ENCODE assay signal across 1 cellular context in the genomic region with DNA sequence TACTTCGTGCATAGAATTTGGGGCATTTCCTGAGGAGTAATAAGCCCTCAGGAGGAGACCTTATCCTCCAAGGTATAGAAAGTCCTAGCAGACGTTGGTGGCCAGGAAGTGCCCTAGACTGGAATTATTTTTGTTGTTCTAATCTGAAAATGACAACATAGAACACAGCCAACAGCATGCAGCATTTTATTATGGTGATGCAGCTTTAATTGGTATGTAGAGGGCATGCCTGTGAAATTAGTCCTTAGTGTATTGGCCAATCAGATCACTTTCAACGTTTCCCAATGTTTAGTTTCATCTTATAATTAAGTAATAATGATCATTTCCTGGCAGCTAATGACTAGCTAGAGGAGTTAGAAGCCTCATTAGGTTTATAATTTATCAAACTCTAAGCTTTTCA.
TF ChIP-seq lines count a peak whose summit lies in the region.

No MANE protein-coding gene starts in this region.

TF ChIP-seq in endothelial cell of umbilical vein, 7 proteins besides CTCF, POLR2A, EP300 and RAD21 (continued from another document):
- TF ChIP-seq, protein P1, sequence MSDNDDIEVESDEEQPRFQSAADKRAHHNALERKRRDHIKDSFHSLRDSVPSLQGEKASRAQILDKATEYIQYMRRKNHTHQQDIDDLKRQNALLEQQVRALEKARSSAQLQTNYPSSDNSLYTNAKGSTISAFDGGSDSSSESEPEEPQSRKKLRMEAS (IDR thresholded peaks at IDR 0.05; ENCODE audit: insufficient read depth, insufficient read length): no peak
- TF ChIP-seq JUN (IDR thresholded peaks at IDR 0.05; ENCODE audit: borderline replicate concordance, insufficient read depth, insufficient read length, low read depth): no peak
